22 cellular contexts compared by ENCODE assay signal in the genomic region with DNA sequence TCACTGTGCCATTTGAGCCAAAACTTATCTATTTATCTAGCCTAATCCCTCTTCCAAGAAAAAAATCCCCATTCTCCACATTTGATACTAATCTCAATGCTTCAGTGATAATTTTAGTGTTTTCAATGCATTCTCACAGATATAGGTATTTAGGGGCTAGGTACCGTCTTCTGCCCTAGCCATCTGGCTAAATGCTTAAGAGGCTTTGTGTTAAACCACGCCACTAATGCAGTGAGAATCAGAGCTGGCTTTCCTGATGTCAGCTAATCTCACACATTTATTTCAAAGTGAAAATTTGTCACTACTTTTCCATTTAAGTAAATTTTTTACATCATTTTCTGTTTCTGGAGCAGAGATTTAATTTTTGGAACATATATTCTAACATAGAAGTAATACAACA.
DNase-seq lines count a peak whose midpoint lies in the region; TF ChIP-seq lines count a peak whose summit lies in the region.
"Had no signal": no experiment of that assay in that cellular context is flagged by ENCODE, and none has a peak within 500 bp of the region (broad histone marks: within the 10 kb centered on the region; RNA-seq: fewer than 3 reads in every experiment).

No MANE protein-coding gene starts in this region.

- in situ Hi-C loops in KBM-7 (cut with MboI; ENCODE audit: low pct_unique_long_range_greater_than_20kb, low sequenced_read_pairs): no loop called here

- no peak for TF ChIP-seq CTCF in WERI-Rb-1 (IDR thresholded peaks at IDR 0.05; ENCODE audit: low read depth, low read length)

- H3K36me3 ChIP-seq in WERI-Rb-1: no peaks in the 10 kb centered on the region
- H3K36me3 ChIP-seq: BE2C, BLaER1 had no signal

- DNase-seq in D341Med (ENCODE audit: low spot score) (peak; percentile 60), NCI-H524 (lab: John Stamatoyannopoulos, UW) (peak; percentile 85 to 91), NCI-H82 (lab: John Stamatoyannopoulos, UW) (peak; percentile 86), WERI-Rb-1 (peak; percentile 59), KBM-7 (no peak), middle frontal gyrus (ENCODE audit: extremely low spot score, low spot score) (no peak), cerebellum (ENCODE audit: low spot score) (no peak)
- DNase-seq: BE2C; C1 segment of cervical spinal cord; CD4-positive, alpha-beta memory T cell; CD4-positive, CD25-positive, alpha-beta regulatory T cell; CD8-positive, alpha-beta memory T cell; COR-L47; DMS 273 treated with DMSO at 0.1 percent for 48 hours; DMS153; DMS53; DMS79; DND-41; GF-D8 had no signal

- no peaks in the 10 kb centered on the region for H3K9me3 ChIP-seq in WERI-Rb-1 (ENCODE audit: severe bottlenecking)
- H3K9me3 ChIP-seq: A549, BE2C, BLaER1 had no signal

- no peak overlapping the region for H3K27ac ChIP-seq in WERI-Rb-1
- H3K27ac ChIP-seq: 22Rv1, A549, BLaER1 had no signal

- no peak overlapping the region for H3K4me3 ChIP-seq in WERI-Rb-1 (ENCODE audit: low read depth, low read length)
- H3K4me3 ChIP-seq: A549, BLaER1 had no signal

- H3K27me3 ChIP-seq in WERI-Rb-1 (ENCODE audit: insufficient read depth, low read depth, severe bottlenecking): no peaks in the 10 kb centered on the region
- H3K27me3 ChIP-seq: BE2C, BLaER1 had no signal

Comparison
In these comparisons a context has a peak if more than half of its experiments do, and no peak if none do; other contexts are left out.
1. DNase-seq: peak in D341Med (single experiment), NCI-H524 (2 of 2), NCI-H82 (single experiment) and WERI-Rb-1 (single experiment); none in KBM-7 (single experiment), middle frontal gyrus (single experiment) and cerebellum (single experiment).